9 cellular contexts compared by ENCODE assay signal in the genomic region with DNA sequence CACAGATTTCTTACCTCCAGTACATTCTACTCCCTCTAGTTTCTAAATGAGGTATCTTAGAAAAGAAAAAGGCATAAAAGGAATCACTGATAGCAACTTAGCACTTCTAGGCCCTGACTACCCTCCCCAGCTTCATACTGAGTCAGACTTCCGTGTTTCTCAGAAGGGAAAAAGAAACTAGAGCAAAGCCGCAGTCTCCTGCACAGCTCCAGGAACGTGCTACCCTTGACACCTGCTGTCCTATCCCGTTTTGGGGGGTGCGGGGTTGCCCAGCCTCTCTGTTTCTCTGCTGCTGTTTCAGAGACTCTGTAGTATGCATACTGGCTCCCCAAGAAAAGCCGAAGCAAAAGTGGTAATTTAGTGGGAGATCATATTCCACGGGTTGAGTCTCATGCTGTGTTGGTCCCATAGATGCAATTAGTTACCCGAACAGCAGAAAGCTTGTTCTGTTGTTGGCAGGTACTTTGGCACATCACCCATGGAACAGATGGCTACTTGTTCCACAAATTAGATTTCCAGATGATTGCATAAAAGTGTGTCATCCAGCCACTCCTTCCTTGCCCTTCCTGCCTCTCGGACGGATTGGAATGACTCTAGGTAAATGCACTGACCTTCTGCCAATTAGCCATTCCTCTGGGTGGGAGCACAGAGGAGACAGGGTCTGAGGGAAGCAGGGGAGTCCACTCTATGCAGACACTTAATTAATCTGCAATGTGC.
DNase-seq lines count a peak whose midpoint lies in the region; ATAC-seq, FAIRE-seq and TF ChIP-seq lines count a peak whose summit lies in the region.
"Had no signal": no experiment of that assay in that cellular context is flagged by ENCODE, and none has a peak within 500 bp of the region (broad histone marks: within the 10 kb centered on the region; RNA-seq: fewer than 3 reads in every experiment).

No MANE protein-coding gene starts in this region.

- 73% methylated on average over 7 of the region's 10 CpGs for WGBS in right lobe of liver (ENCODE audit: insufficient coverage, low coverage, low lambda C conversion rate, missing lambda C conversion rate)
- WGBS in HepG2 (ENCODE audit: low lambda C conversion rate), result 14% methylated on average over 10 of the region's 10 CpGs

- TF ChIP-seq EP300 in HepG2 (IDR thresholded peaks at IDR 0.05; ENCODE audit: low read depth in 2 of 2, low read length in 2 of 2) (no peak), HepG2 (CRISPR knock-in tag; IDR thresholded peaks at IDR 0.05; ENCODE audit: borderline replicate concordance) (no peak)

- H3K4me3 Mint-ChIP-seq in activated CD8-positive, alpha-beta memory T cell treated with anti-CD3 and anti-CD28 coated beads, Interleukin-2, amount 10 ng/mL, durations not matched to agents 7 days and 5 days, result no peak overlapping the region
- H3K4me3 Mint-ChIP-seq in natural killer cell, result peak overlapping the region; percentile 31
- H3K4me3 Mint-ChIP-seq in stimulated activated naive B cell treated with anti-CD40 and anti-IgM and Interleukin-4, amounts not matched to agents 10 μg/mL and 1 μg/mL and 100 μg/mL, for 72 hours, result no peak overlapping the region

- H3K27ac ChIP-seq in right lobe of liver, result no peak overlapping the region
- H3K27ac ChIP-seq in HepG2 (ENCODE audit: extremely low read length, insufficient read depth, low read length), result no peak overlapping the region
- H3K27ac ChIP-seq: adrenal gland had no signal

- H2AFZ ChIP-seq in HepG2 (ENCODE audit: low read length), result no peak overlapping the region

- no TSS peak for BruUV-seq in HepG2 (replicated peaks; lab: Mats Ljungman, UMichigan)

- TF ChIP-seq CTCF in right lobe of liver (IDR thresholded peaks at IDR 0.05), result no peak
- no peak for TF ChIP-seq CTCF in HepG2 (CRISPR knock-in tag; IDR thresholded peaks at IDR 0.05)
- no peak for TF ChIP-seq CTCF in natural killer cell (IDR thresholded peaks at IDR 0.05)
- TF ChIP-seq CTCF in omental fat pad (IDR thresholded peaks at IDR 0.05), result no peak

- POLR2A ChIA-PET in HepG2 (lab: Yijun Ruan, JAX), result no interaction called here

- H3K9me3 Mint-ChIP-seq in activated CD8-positive, alpha-beta memory T cell treated with anti-CD3 and anti-CD28 coated beads, Interleukin-2, amount 10 ng/mL, durations not matched to agents 7 days and 5 days (ENCODE audit: low read depth), result peaks cover 22% of the 10 kb centered on the region
- no peaks in the 10 kb centered on the region for H3K9me3 Mint-ChIP-seq in natural killer cell
- H3K9me3 Mint-ChIP-seq in stimulated activated naive B cell treated with anti-CD40 and anti-IgM and Interleukin-4, amounts not matched to agents 10 μg/mL and 1 μg/mL and 100 μg/mL, for 72 hours, result peaks cover 0 to 4% of the 10 kb centered on the region in 2 donors

- H3K36me3 ChIP-seq in right lobe of liver (no peaks in the 10 kb centered on the region), HepG2 (replicated peaks in 1 of 2; ENCODE audit: control insufficient read depth in 1 of 2, insufficient read depth in 2 of 2, low read length in 2 of 2) (no peaks in the 10 kb centered on the region)
- H3K36me3 ChIP-seq: adrenal gland had no signal

- in situ Hi-C loops in HepG2 (cut with HindIII; ENCODE audit: extremely low pct_ligation_motif_present, low pct_unique_long_range_greater_than_20kb), result no loop called here

- H3K9ac ChIP-seq in HepG2 (ENCODE audit: insufficient read depth, low read depth, low read length), result no peak overlapping the region

- TF ChIP-seq POLR2A in right lobe of liver (IDR thresholded peaks at IDR 0.05), result no peak
- TF ChIP-seq POLR2A in HepG2 (IDR thresholded peaks at IDR 0.05; ENCODE audit: insufficient read depth in 1 of 2, low read depth in 2 of 2, low read length in 2 of 2), result no peak

- H3K27me3 ChIP-seq in right lobe of liver (no peaks in the 10 kb centered on the region), HepG2 (ENCODE audit: control insufficient read depth in 1 of 2, insufficient read depth in 2 of 2, low read length in 2 of 2) (peaks cover 2 to 15% of the 10 kb centered on the region in 2 experiments; a peak in 4 of 5 replicates)
- H3K27me3 ChIP-seq: adrenal gland had no signal

- no peaks in the 10 kb centered on the region for H4K20me1 ChIP-seq in HepG2 (ENCODE audit: insufficient read depth, low read length)

- H3K27me3 Mint-ChIP-seq in activated CD8-positive, alpha-beta memory T cell treated with anti-CD3 and anti-CD28 coated beads, Interleukin-2, amount 10 ng/mL, durations not matched to agents 7 days and 5 days, result no peaks in the 10 kb centered on the region
- no peaks in the 10 kb centered on the region for H3K27me3 Mint-ChIP-seq in natural killer cell (ENCODE audit: low read depth in 2 of 2)
- H3K27me3 Mint-ChIP-seq in stimulated activated naive B cell treated with anti-CD40 and anti-IgM and Interleukin-4, amounts not matched to agents 10 μg/mL and 1 μg/mL and 100 μg/mL, for 72 hours, result peaks cover 0 to 9% of the 10 kb centered on the region in 2 donors

- intact Hi-C loops in right lobe of liver (cut with DNase I), result no loop called here
- intact Hi-C loops in HepG2 (cut with micrococcal nuclease; ENCODE audit: unreplicated experiment), result no loop called here
- intact Hi-C loops in natural killer cell (cut with micrococcal nuclease), result no loop called here

- peaks cover 58% of the 10 kb centered on the region for H3K4me1 Mint-ChIP-seq in activated CD8-positive, alpha-beta memory T cell treated with anti-CD3 and anti-CD28 coated beads, Interleukin-2, amount 10 ng/mL, durations not matched to agents 7 days and 5 days
- peaks cover 30 to 38% of the 10 kb centered on the region in 2 donors for H3K4me1 Mint-ChIP-seq in natural killer cell
- H3K4me1 Mint-ChIP-seq in stimulated activated naive B cell treated with anti-CD40 and anti-IgM and Interleukin-4, amounts not matched to agents 10 μg/mL and 1 μg/mL and 100 μg/mL, for 72 hours, result peaks cover 9 to 12% of the 10 kb centered on the region in 2 donors

- H3K79me2 ChIP-seq in HepG2 (ENCODE audit: insufficient read depth, low read length), result no peaks in the 10 kb centered on the region

- TF ChIP-seq RAD21 in HepG2 (CRISPR knock-in tag; IDR thresholded peaks at IDR 0.05), result no peak

- no peaks in the 10 kb centered on the region for H3K4me1 ChIP-seq in right lobe of liver
- H3K4me1 ChIP-seq in HepG2 (ENCODE audit: insufficient read depth, low read length), result no peaks in the 10 kb centered on the region

- FAIRE-seq in HepG2 (lab: Jason Lieb, UNC), result no peak

- H3K27ac Mint-ChIP-seq in activated CD8-positive, alpha-beta memory T cell treated with anti-CD3 and anti-CD28 coated beads, Interleukin-2, amount 10 ng/mL, durations not matched to agents 7 days and 5 days, result peak overlapping the region; percentile 92
- peak overlapping the region; percentile 58 to 74 for H3K27ac Mint-ChIP-seq in natural killer cell
- H3K27ac Mint-ChIP-seq in stimulated activated naive B cell treated with anti-CD40 and anti-IgM and Interleukin-4, amounts not matched to agents 10 μg/mL and 1 μg/mL and 100 μg/mL, for 72 hours, result no peak overlapping the region

- no peak overlapping the region for H3K4me3 ChIP-seq in right lobe of liver
- no peak overlapping the region for H3K4me3 ChIP-seq in HepG2 (replicated peaks in 1 of 3; ENCODE audit: insufficient read depth in 1 of 3, low read depth in 2 of 3, low read length in 3 of 3)
- H3K4me3 ChIP-seq: adrenal gland had no signal

- DNase-seq in right lobe of liver (no peak), HepG2 (ENCODE audit: low spot score) (no peak), natural killer cell (no peak), omental fat pad (ENCODE audit: low spot score) (no peak)
- DNase-seq in activated CD8-positive, alpha-beta memory T cell treated with anti-CD3 and anti-CD28 coated beads, Interleukin-2, amount 10 ng/mL, durations not matched to agents 7 days and 5 days, result peak; percentile 88
- no peak for DNase-seq in stimulated activated naive B cell treated with anti-CD40 and anti-IgM and Interleukin-4, amounts not matched to agents 10 μg/mL and 1 μg/mL and 100 μg/mL, for 72 hours
- no peak for DNase-seq in NK-92 treated with Interleukin-12 subunit alpha and Interleukin-12 subunit beta, amount 100 ng/mL, for 24 hours (lab: John Stamatoyannopoulos, UW)

- H3K4me2 ChIP-seq in HepG2 (ENCODE audit: low read depth, low read length), result no peak overlapping the region

- H3K36me3 Mint-ChIP-seq in activated CD8-positive, alpha-beta memory T cell treated with anti-CD3 and anti-CD28 coated beads, Interleukin-2, amount 10 ng/mL, durations not matched to agents 7 days and 5 days, result peaks cover 61% of the 10 kb centered on the region
- H3K36me3 Mint-ChIP-seq in natural killer cell, result no peaks in the 10 kb centered on the region
- no peaks in the 10 kb centered on the region for H3K36me3 Mint-ChIP-seq in stimulated activated naive B cell treated with anti-CD40 and anti-IgM and Interleukin-4, amounts not matched to agents 10 μg/mL and 1 μg/mL and 100 μg/mL, for 72 hours

- ATAC-seq in right lobe of liver (peak in 3 of 4 donors; percentile 27 to 49 (median 35)), HepG2 (no peak), natural killer cell (peak; percentile 39 to 81 (median 45)), omental fat pad (ENCODE audit: low FRiP score) (no peak), GM18870 (IDR thresholded peaks at IDR 0.05; ENCODE audit: unreplicated experiment) (no peak)
- peak; percentile 82 for ATAC-seq in activated CD8-positive, alpha-beta memory T cell treated with anti-CD3 and anti-CD28 coated beads, Interleukin-2, amount 10 ng/mL, durations not matched to agents 7 days and 5 days
- ATAC-seq in stimulated activated naive B cell treated with anti-CD40 and anti-IgM and Interleukin-4, amounts not matched to agents 10 μg/mL and 1 μg/mL and 100 μg/mL, for 72 hours (replicated peaks), result no peak

- H3K9me3 ChIP-seq in right lobe of liver (no peaks in the 10 kb centered on the region), HepG2 (ENCODE audit: low read length) (no peaks in the 10 kb centered on the region)
- H3K9me3 ChIP-seq: adrenal gland had no signal

- CTCF ChIA-PET in HepG2 (lab: Yijun Ruan, JAX; ENCODE audit: low intra/inter-chr PET ratio, low total read pairs), result no interaction called here
- CTCF ChIA-PET in activated CD8-positive, alpha-beta memory T cell treated with anti-CD3 and anti-CD28 coated beads, Interleukin-2, amount 10 ng/mL, durations not matched to agents 7 days and 5 days (lab: Charles Lee), result interaction anchor here (0.8 to 1.5 kb wide), 3 partner anchors 11 to 27 kb away, joined by 3 to 10 read pairs (median 3); no protein-coding TSS in a partner anchor

TF ChIP-seq in HepG2, 621 proteins besides CTCF, POLR2A, EP300 and RAD21 (continues in another document):
- no peak for TF ChIP-seq NPAS2 (CRISPR knock-in tag; IDR thresholded peaks at IDR 0.05; ENCODE audit: borderline replicate concordance)
- TF ChIP-seq, protein P1, sequence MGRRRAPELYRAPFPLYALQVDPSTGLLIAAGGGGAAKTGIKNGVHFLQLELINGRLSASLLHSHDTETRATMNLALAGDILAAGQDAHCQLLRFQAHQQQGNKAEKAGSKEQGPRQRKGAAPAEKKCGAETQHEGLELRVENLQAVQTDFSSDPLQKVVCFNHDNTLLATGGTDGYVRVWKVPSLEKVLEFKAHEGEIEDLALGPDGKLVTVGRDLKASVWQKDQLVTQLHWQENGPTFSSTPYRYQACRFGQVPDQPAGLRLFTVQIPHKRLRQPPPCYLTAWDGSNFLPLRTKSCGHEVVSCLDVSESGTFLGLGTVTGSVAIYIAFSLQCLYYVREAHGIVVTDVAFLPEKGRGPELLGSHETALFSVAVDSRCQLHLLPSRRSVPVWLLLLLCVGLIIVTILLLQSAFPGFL (CRISPR knock-in tag; IDR thresholded peaks at IDR 0.05), result no peak

Comparison
In these comparisons a context has a peak if more than half of its experiments do, and no peak if none do; other contexts are left out.
1. ATAC-seq: peak in right lobe of liver (3 of 4), activated CD8-positive, alpha-beta memory T cell treated with anti-CD3 and anti-CD28 coated beads, Interleukin-2, amount 10 ng/mL, durations not matched to agents 7 days and 5 days (single experiment) and natural killer cell (3 of 3); none in HepG2 (single experiment), omental fat pad (single experiment), stimulated activated naive B cell treated with anti-CD40 and anti-IgM and Interleukin-4, amounts not matched to agents 10 μg/mL and 1 μg/mL and 100 μg/mL, for 72 hours (0 of 2) and GM18870 (single experiment).